8 cellular contexts compared by ENCODE assay signal in genomic region chr1:114716304-114717158, GRCh38. TPM values are rescaled to one million over a fixed set of nuclear protein-coding genes. Genes with fewer than 3 reads are reported as not detected.
A peak's percentile ranks its signal among the peaks of the same experiment; 100 is the strongest.
DNase-seq lines count a peak whose midpoint lies in the region; ATAC-seq and TF ChIP-seq lines count a peak whose summit lies in the region.

Gene NRAS (minus strand): TSS chr1:114716771. CDS start chr1:114716160, 611 bp downstream.

- peaks cover 22% of the 10 kb centered on the region for H3K4me1 Mint-ChIP-seq in activated T-helper 17 cell treated with anti-CD3 and anti-CD28 coated beads, Interleukin-2, amount 50 U/mL, for 72 hours
- H3K4me1 Mint-ChIP-seq in naive thymus-derived CD8-positive, alpha-beta T cell = peaks cover 13 to 30% (median 26%) of the 10 kb centered on the region in 4 donors
- peaks cover 4 to 19% of the 10 kb centered on the region in 2 donors for H3K4me1 Mint-ChIP-seq in stimulated activated naive B cell treated with anti-CD40 and anti-IgM and Interleukin-4, amounts not matched to agents 10 μg/mL and 1 μg/mL and 100 μg/mL, for 72 hours

- peak within 1 kb of the TSS; percentile 91 for H3K4me3 Mint-ChIP-seq in activated T-helper 17 cell treated with anti-CD3 and anti-CD28 coated beads, Interleukin-2, amount 50 U/mL, for 72 hours
- peak within 1 kb of the TSS; percentile 92 to 98 (median 98) for H3K4me3 Mint-ChIP-seq in naive thymus-derived CD8-positive, alpha-beta T cell
- H3K4me3 Mint-ChIP-seq in stimulated activated naive B cell treated with anti-CD40 and anti-IgM and Interleukin-4, amounts not matched to agents 10 μg/mL and 1 μg/mL and 100 μg/mL, for 72 hours = peak within 1 kb of the TSS; percentile 90 to 96

- no peak for TF ChIP-seq CTCF in fibroblast of mammary gland (conservative IDR thresholded peaks at IDR 0.05; ENCODE audit: control insufficient read depth, insufficient read depth, low read depth, low read length)

- POLR2A ChIA-PET in naive thymus-derived CD8-positive, alpha-beta T cell (lab: Charles Lee) = interaction anchor here (0.5 to 2.1 kb wide), 14 partner anchors 10 to 777 kb away, joined by 3 to 12 read pairs (median 4); partner anchors contain the start of genes BCAS2, CSDE1, SIKE1 and TRIM33

- peak; percentile 96 for ATAC-seq in activated T-helper 17 cell treated with anti-CD3 and anti-CD28 coated beads, Interleukin-2, amount 50 U/mL, for 72 hours (replicated peaks)
- ATAC-seq in naive thymus-derived CD8-positive, alpha-beta T cell = peak; percentile 94
- peak; percentile 97 to 98 for ATAC-seq in stimulated activated naive B cell treated with anti-CD40 and anti-IgM and Interleukin-4, amounts not matched to agents 10 μg/mL and 1 μg/mL and 100 μg/mL, for 72 hours (replicated peaks)

- no peaks in the 10 kb centered on the region for H3K27me3 Mint-ChIP-seq in activated T-helper 17 cell treated with anti-CD3 and anti-CD28 coated beads, Interleukin-2, amount 50 U/mL, for 72 hours
- no peaks in the 10 kb centered on the region for H3K27me3 Mint-ChIP-seq in naive thymus-derived CD8-positive, alpha-beta T cell
- H3K27me3 Mint-ChIP-seq in stimulated activated naive B cell treated with anti-CD40 and anti-IgM and Interleukin-4, amounts not matched to agents 10 μg/mL and 1 μg/mL and 100 μg/mL, for 72 hours = no peaks in the 10 kb centered on the region

- peaks cover 93% of the 10 kb centered on the region for H3K36me3 Mint-ChIP-seq in activated T-helper 17 cell treated with anti-CD3 and anti-CD28 coated beads, Interleukin-2, amount 50 U/mL, for 72 hours (ENCODE audit: low read depth)
- H3K36me3 Mint-ChIP-seq in naive thymus-derived CD8-positive, alpha-beta T cell = peaks cover 6 to 74% (median 26%) of the 10 kb centered on the region in 3 donors
- H3K36me3 Mint-ChIP-seq in stimulated activated naive B cell treated with anti-CD40 and anti-IgM and Interleukin-4, amounts not matched to agents 10 μg/mL and 1 μg/mL and 100 μg/mL, for 72 hours = peaks cover 33 to 40% of the 10 kb centered on the region in 2 donors

- peak within 1 kb of the TSS; percentile 98 for H3K27ac Mint-ChIP-seq in activated T-helper 17 cell treated with anti-CD3 and anti-CD28 coated beads, Interleukin-2, amount 50 U/mL, for 72 hours
- H3K27ac Mint-ChIP-seq in naive thymus-derived CD8-positive, alpha-beta T cell = peak within 1 kb of the TSS; percentile 96 to 100 (median 99)
- H3K27ac Mint-ChIP-seq in stimulated activated naive B cell treated with anti-CD40 and anti-IgM and Interleukin-4, amounts not matched to agents 10 μg/mL and 1 μg/mL and 100 μg/mL, for 72 hours = peak within 1 kb of the TSS; percentile 99

- H3K9me3 Mint-ChIP-seq in activated T-helper 17 cell treated with anti-CD3 and anti-CD28 coated beads, Interleukin-2, amount 50 U/mL, for 72 hours = no peaks in the 10 kb centered on the region
- H3K9me3 Mint-ChIP-seq in naive thymus-derived CD8-positive, alpha-beta T cell = no peaks in the 10 kb centered on the region
- no peaks in the 10 kb centered on the region for H3K9me3 Mint-ChIP-seq in stimulated activated naive B cell treated with anti-CD40 and anti-IgM and Interleukin-4, amounts not matched to agents 10 μg/mL and 1 μg/mL and 100 μg/mL, for 72 hours

- H3K4me3 ChIP-seq in fibroblast of mammary gland (ENCODE audit: control insufficient read depth, low read depth, low read length) = peak within 1 kb of the TSS; percentile 90

- DNase-seq in EL (peak; percentile 90), GOT3 (lab: John Stamatoyannopoulos, UW) (peak; percentile 46), LHCN-M2 (ENCODE audit: low read depth) (peak; percentile 88), RPMI7951 (ENCODE audit: low read depth) (peak; percentile 90), fibroblast of mammary gland (ENCODE audit: low read depth) (peak; percentile 87)
- peak; percentile 93 to 97 (median 95) for DNase-seq in naive thymus-derived CD8-positive, alpha-beta T cell
- DNase-seq in stimulated activated naive B cell treated with anti-CD40 and anti-IgM and Interleukin-4, amounts not matched to agents 10 μg/mL and 1 μg/mL and 100 μg/mL, for 72 hours = peak; percentile 92

RNA-seq across cellular contexts. Expression of gene NRAS, which starts in this region (rescaled TPM):
- total RNA-seq in LHCN-M2 (2014; rRNA removed) = 68.9 and 72.8 TPM in 2 replicates
- 21.7 TPM for polyA plus RNA-seq in LHCN-M2 (2012)
- total RNA-seq in RPMI7951 (2014; rRNA removed; shearing (Covaris generic)) = 123 and 140 TPM in 2 replicates
- total RNA-seq in activated T-helper 17 cell treated with anti-CD3 and anti-CD28 coated beads, Interleukin-2, amount 50 U/mL, for 72 hours = 10 to 100 TPM; 45.5 to 54.8 TPM
- total RNA-seq in naive thymus-derived CD8-positive, alpha-beta T cell = 10 to 100 TPM; 28.1 to 28.2 TPM
- polyA plus RNA-seq in naive thymus-derived CD8-positive, alpha-beta T cell = 10 to 100 TPM; 25.5 to 33.3 (median 29.6) TPM

Comparison
In these comparisons a context has a peak if more than half of its experiments do, and no peak if none do; other contexts are left out.
1. Peak in every context shown above with its lines: DNase-seq, ATAC-seq and H3K4me3 ChIP-seq.